9 cellular contexts compared by ENCODE assay signal in genomic region chr2:232363784-232364615, GRCh38. TPM values are rescaled to one million over a fixed set of nuclear protein-coding genes. Genes with fewer than 3 reads are reported as not detected.
DNase-seq lines count a peak whose midpoint lies in the region; ATAC-seq and TF ChIP-seq lines count a peak whose summit lies in the region.
"Had no signal": no experiment of that assay in that cellular context is flagged by ENCODE, and none has a peak within 500 bp of the region (broad histone marks: within the 10 kb centered on the region; RNA-seq: fewer than 3 reads in every experiment).

No MANE protein-coding gene starts in this region.

- no peaks in the 10 kb centered on the region for H3K79me2 ChIP-seq in SK-N-SH (ENCODE audit: insufficient read depth)

- H3K4me1 ChIP-seq in SK-N-SH (ENCODE audit: control insufficient read depth in 1 of 2, insufficient read depth in 2 of 2, low read depth in 1 of 2, low read length in 1 of 2) (no peaks in the 10 kb centered on the region; a peak in 1 of 4 replicates), NT2/D1 (ENCODE audit: insufficient read depth, insufficient read length) (peaks cover 27% of the 10 kb centered on the region), duodenal mucosa (ENCODE audit: control insufficient read depth in 1 of 2, insufficient read depth in 2 of 2, low read length in 2 of 2) (peaks cover 0 to 4% of the 10 kb centered on the region in 2 donors)

- 0 out of 2 replicates have a peak overlapping the region, but pooled peaks have one; percentile 29 for H2AFZ ChIP-seq in SK-N-SH (ENCODE audit: low read depth)

- H3K4me3 ChIP-seq in SK-N-SH (ENCODE audit: low read depth in 2 of 2, low read length in 1 of 2) (no peak overlapping the region), NT2/D1 (ENCODE audit: insufficient read length, low read depth) (no peak overlapping the region), duodenal mucosa (ENCODE audit: low read depth in 1 of 2, low read length in 2 of 2) (peak overlapping the region; percentile 43 to 46)
- H3K4me3 ChIP-seq: A549 had no signal

- TF ChIP-seq RAD21 in SK-N-SH (IDR thresholded peaks at IDR 0.05; ENCODE audit: low read length) = no peak

- H3K36me3 Mint-ChIP-seq in stimulated activated naive CD8-positive, alpha-beta T cell treated with anti-CD3 and anti-CD28 coated beads, Interleukin-15, Interleukin-2, amounts not matched to agents 100 ng/mL and 50 ng/mL, for 24 hours (ENCODE audit: low read depth) = no peaks in the 10 kb centered on the region

- H3K9ac ChIP-seq in SK-N-SH (no peak overlapping the region), NT2/D1 (ENCODE audit: insufficient read length, low read depth) (peak overlapping the region; percentile 17), duodenal mucosa (ENCODE audit: low read depth in 1 of 2, low read length in 2 of 2) (no peak overlapping the region)

- H3K4me3 Mint-ChIP-seq in stimulated activated naive CD8-positive, alpha-beta T cell treated with anti-CD3 and anti-CD28 coated beads, Interleukin-15, Interleukin-2, amounts not matched to agents 100 ng/mL and 50 ng/mL, for 24 hours = peak overlapping the region; percentile 68

- H3K9me3 Mint-ChIP-seq in stimulated activated naive CD8-positive, alpha-beta T cell treated with anti-CD3 and anti-CD28 coated beads, Interleukin-15, Interleukin-2, amounts not matched to agents 100 ng/mL and 50 ng/mL, for 24 hours = no peaks in the 10 kb centered on the region

- H3K4me2 ChIP-seq in SK-N-SH = peak overlapping the region; percentile 41; the same call in 1 of the 2 replicates
- H3K4me2 ChIP-seq: A549 had no signal

- H3K36me3 ChIP-seq in SK-N-SH (replicated peaks in 1 of 2; ENCODE audit: control insufficient read depth in 1 of 2, insufficient read depth in 2 of 2, low read length in 1 of 2) = no peaks in the 10 kb centered on the region
- no peaks in the 10 kb centered on the region for H3K36me3 ChIP-seq in NT2/D1 (ENCODE audit: insufficient read depth, insufficient read length, low read length)
- H3K36me3 ChIP-seq in duodenal mucosa (ENCODE audit: control insufficient read depth in 1 of 2, insufficient read depth in 2 of 2, low read length in 2 of 2) = no peaks in the 10 kb centered on the region

- TF ChIP-seq EP300 in SK-N-SH (IDR thresholded peaks at IDR 0.05; ENCODE audit: borderline replicate concordance in 1 of 2, low read depth in 1 of 2, low read length in 1 of 2) = no peak

- H3K9me3 ChIP-seq in SK-N-SH (no peaks in the 10 kb centered on the region), NT2/D1 (ENCODE audit: insufficient read depth, low read length) (peaks cover 11% of the 10 kb centered on the region; the same call in 1 of the 2 replicates), duodenal mucosa (ENCODE audit: control insufficient read depth in 1 of 2, low read length in 2 of 2) (peaks cover 0 to 3% of the 10 kb centered on the region in 2 donors)
- H3K9me3 ChIP-seq: A549 had no signal

- CTCF ChIA-PET in SK-N-SH (lab: Yijun Ruan, JAX) = interaction anchor here (0.8 to 1.3 kb wide), 4 partner anchors 11 to 463 kb away, joined by 3 to 6 read pairs (median 3); no protein-coding TSS in a partner anchor

- H3K27ac ChIP-seq in SK-N-SH (ENCODE audit: low read depth in 2 of 2, low read length in 1 of 2) (no peak overlapping the region), duodenal mucosa (ENCODE audit: low read depth, low read length) (no peak overlapping the region)
- H3K27ac ChIP-seq: A549 had no signal

- POLR2A ChIA-PET in SK-N-SH (lab: Yijun Ruan, JAX) = no interaction called here

- H3K27ac Mint-ChIP-seq in stimulated activated naive CD8-positive, alpha-beta T cell treated with anti-CD3 and anti-CD28 coated beads, Interleukin-15, Interleukin-2, amounts not matched to agents 100 ng/mL and 50 ng/mL, for 24 hours = peak overlapping the region; percentile 34

- no peaks in the 10 kb centered on the region for H3K27me3 Mint-ChIP-seq in stimulated activated naive CD8-positive, alpha-beta T cell treated with anti-CD3 and anti-CD28 coated beads, Interleukin-15, Interleukin-2, amounts not matched to agents 100 ng/mL and 50 ng/mL, for 24 hours

- no peaks in the 10 kb centered on the region for H4K20me1 ChIP-seq in SK-N-SH (ENCODE audit: insufficient read depth)

- TF ChIP-seq CTCF in SK-N-SH (IDR thresholded peaks at IDR 0.05) = no peak

- H3K27me3 ChIP-seq in SK-N-SH (ENCODE audit: insufficient read depth) (no peaks in the 10 kb centered on the region), NT2/D1 (ENCODE audit: insufficient read depth, insufficient read length) (no peaks in the 10 kb centered on the region), duodenal mucosa (ENCODE audit: control insufficient read depth in 1 of 2, insufficient read depth in 2 of 2, low read length in 2 of 2) (no peaks in the 10 kb centered on the region)

- no peak for ATAC-seq in SK-N-SH treated with all-trans-retinoic acid at 6 μM for 48 hours
- ATAC-seq in HG02678 (IDR thresholded peaks at IDR 0.05; ENCODE audit: unreplicated experiment) = no peak
- ATAC-seq: A549 had no signal

- WGBS in SK-N-SH (ENCODE audit: low lambda C conversion rate) = 75% methylated on average over 14 of the region's 14 CpGs

- no peaks in the 10 kb centered on the region for H3F3A ChIP-seq in SK-N-SH (replicated peaks; ENCODE audit: insufficient read depth)

- H3K9me2 ChIP-seq in SK-N-SH = no peaks in the 10 kb centered on the region

- peaks cover 16% of the 10 kb centered on the region for H3K4me1 Mint-ChIP-seq in stimulated activated naive CD8-positive, alpha-beta T cell treated with anti-CD3 and anti-CD28 coated beads, Interleukin-15, Interleukin-2, amounts not matched to agents 100 ng/mL and 50 ng/mL, for 24 hours (ENCODE audit: low read depth)

- no peak for DNase-seq in SK-N-SH
- DNase-seq in NT2/D1 (ENCODE audit: low read depth, low spot score) = no peak
- no peak for DNase-seq in DMS53 (lab: John Stamatoyannopoulos, UW)
- DNase-seq in NCI-H1694 (lab: John Stamatoyannopoulos, UW) = no peak

TF ChIP-seq in SK-N-SH, 30 proteins besides CTCF, POLR2A, EP300 and RAD21 (continues in another document):
- TF ChIP-seq, protein P1, sequence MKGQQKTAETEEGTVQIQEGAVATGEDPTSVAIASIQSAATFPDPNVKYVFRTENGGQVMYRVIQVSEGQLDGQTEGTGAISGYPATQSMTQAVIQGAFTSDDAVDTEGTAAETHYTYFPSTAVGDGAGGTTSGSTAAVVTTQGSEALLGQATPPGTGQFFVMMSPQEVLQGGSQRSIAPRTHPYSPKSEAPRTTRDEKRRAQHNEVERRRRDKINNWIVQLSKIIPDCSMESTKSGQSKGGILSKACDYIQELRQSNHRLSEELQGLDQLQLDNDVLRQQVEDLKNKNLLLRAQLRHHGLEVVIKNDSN (IDR thresholded peaks at IDR 0.05; ENCODE audit: borderline replicate concordance, low read depth) = no peak
- TF ChIP-seq FOXJ3 (CRISPR knock-in tag; IDR thresholded peaks at IDR 0.05) (no peak), PBX3 (IDR thresholded peaks at IDR 0.05) (no peak), MEF2A (IDR thresholded peaks at IDR 0.05; ENCODE audit: borderline replicate concordance, low read depth) (no peak), RCOR1 (IDR thresholded peaks at IDR 0.05; ENCODE audit: low read length) (no peak), EZH2phosphoT487 (IDR thresholded peaks at IDR 0.05; ENCODE audit: borderline replicate concordance, low read depth) (no peak), NRF1 (IDR thresholded peaks at IDR 0.05; ENCODE audit: low read depth, low read length) (no peak), FOXM1 (IDR thresholded peaks at IDR 0.05; ENCODE audit: low read depth) (no peak), SIN3A (IDR thresholded peaks at IDR 0.05; ENCODE audit: borderline replicate concordance, low read depth, low read length) (no peak)

TF ChIP-seq in SK-N-SH treated with all-trans-retinoic acid at 6 μM for 48 hours, 23 proteins besides CTCF, POLR2A, EP300 and RAD21:
- TF ChIP-seq, protein P2, sequence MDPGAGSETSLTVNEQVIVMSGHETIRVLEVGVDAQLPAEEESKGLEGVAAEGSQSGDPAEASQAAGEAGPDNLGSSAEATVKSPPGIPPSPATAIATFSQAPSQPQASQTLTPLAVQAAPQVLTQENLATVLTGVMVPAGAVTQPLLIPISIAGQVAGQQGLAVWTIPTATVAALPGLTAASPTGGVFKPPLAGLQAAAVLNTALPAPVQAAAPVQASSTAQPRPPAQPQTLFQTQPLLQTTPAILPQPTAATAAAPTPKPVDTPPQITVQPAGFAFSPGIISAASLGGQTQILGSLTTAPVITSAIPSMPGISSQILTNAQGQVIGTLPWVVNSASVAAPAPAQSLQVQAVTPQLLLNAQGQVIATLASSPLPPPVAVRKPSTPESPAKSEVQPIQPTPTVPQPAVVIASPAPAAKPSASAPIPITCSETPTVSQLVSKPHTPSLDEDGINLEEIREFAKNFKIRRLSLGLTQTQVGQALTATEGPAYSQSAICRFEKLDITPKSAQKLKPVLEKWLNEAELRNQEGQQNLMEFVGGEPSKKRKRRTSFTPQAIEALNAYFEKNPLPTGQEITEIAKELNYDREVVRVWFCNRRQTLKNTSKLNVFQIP (CRISPR knock-in tag; IDR thresholded peaks at IDR 0.05; ENCODE audit: borderline replicate concordance, low read depth) = no peak
- TF ChIP-seq ZC3H10 (CRISPR knock-in tag; IDR thresholded peaks at IDR 0.05) = no peak
- no peak for TF ChIP-seq TOX (CRISPR knock-in tag; IDR thresholded peaks at IDR 0.05; ENCODE audit: borderline replicate concordance)
- TF ChIP-seq BACH2 (CRISPR knock-in tag; IDR thresholded peaks at IDR 0.05; ENCODE audit: borderline replicate concordance) = no peak
- TF ChIP-seq ZNF8 (CRISPR knock-in tag; IDR thresholded peaks at IDR 0.05) = no peak
- TF ChIP-seq GLIS3 (CRISPR knock-in tag; IDR thresholded peaks at IDR 0.05) = no peak
- TF ChIP-seq ZNF70 (CRISPR knock-in tag; IDR thresholded peaks at IDR 0.05) = no peak
- TF ChIP-seq ZFP30 (CRISPR knock-in tag; IDR thresholded peaks at IDR 0.05) = no peak
- TF ChIP-seq CSDC2 (CRISPR knock-in tag; IDR thresholded peaks at IDR 0.05) = no peak

RNA-seq across cellular contexts. Expression of gene ALPP, which starts 14.6 kb away (rescaled TPM):
- polyA plus RNA-seq in SK-N-SH (2012; rRNA removed) = not detected in 2 replicates
- polyA plus RNA-seq in SK-N-SH (2012; cell fraction: cytosol; rRNA removed) = not detected in 2 replicates
- not detected in 2 replicates for polyA plus RNA-seq in SK-N-SH (2012; cell fraction: nucleus; rRNA removed)

RNA-seq across cellular contexts. Expression of gene ALPG, which starts 42.6 kb away (rescaled TPM):
- not detected in 2 replicates for polyA plus RNA-seq in SK-N-SH (2012; rRNA removed)
- polyA plus RNA-seq in SK-N-SH (2012; cell fraction: cytosol; rRNA removed) = not detected in 2 replicates
- not detected in 2 replicates for polyA plus RNA-seq in SK-N-SH (2012; cell fraction: nucleus; rRNA removed)

Comparison
In these comparisons a context has a peak if more than half of its experiments do, and no peak if none do; other contexts are left out.
1. H3K4me3 ChIP-seq: peak in duodenal mucosa (2 of 2); none in SK-N-SH (0 of 2) and NT2/D1 (single experiment).